ENCODE assay signal across 1 cellular context in the genomic region with DNA sequence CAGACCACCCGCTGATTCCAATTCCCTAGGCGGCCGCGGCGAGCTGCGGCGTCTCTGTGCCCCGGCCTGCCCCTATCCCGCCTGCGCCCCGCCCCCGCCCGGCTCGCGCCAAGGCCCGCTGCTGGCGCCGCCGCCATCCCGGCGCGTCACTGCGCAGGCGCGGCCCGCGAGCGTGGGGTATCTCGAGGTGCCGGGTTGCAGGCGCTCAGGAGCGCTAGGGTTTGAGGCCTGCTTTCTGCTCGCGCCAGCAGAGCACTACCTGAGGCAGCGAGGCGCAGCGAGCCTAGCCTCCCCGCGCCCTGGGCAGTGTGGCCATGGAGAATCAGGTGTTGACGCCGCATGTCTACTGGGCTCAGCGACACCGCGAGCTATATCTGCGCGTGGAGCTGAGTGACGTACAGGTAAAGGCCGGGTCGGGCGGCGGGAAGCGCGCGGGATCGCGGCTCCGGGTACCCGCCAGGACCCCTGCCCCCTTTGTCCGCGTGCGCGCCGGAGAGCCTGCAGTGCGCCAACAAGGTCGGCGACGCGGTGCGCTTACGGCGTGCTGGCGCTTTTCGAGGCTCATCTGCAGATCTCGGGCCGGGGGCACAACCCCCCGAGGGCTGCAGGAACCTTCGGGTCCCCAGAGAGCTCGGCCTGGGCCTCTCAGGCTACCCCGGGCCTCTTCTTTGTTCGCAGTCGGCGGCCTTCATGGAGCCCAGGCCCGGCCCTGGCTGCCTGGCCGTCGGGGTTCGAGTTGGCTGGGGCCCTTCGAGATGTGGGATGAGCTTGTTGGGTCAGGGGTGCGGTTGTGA.
TF ChIP-seq lines count a peak whose summit lies in the region.

TSS of gene HACD3 (plus strand) at position 146 of the 794 bp plus-strand sequence. CDS start at position 315, 169 bp downstream.

TF ChIP-seq in HepG2, 621 proteins besides CTCF, POLR2A, EP300 and RAD21 (continued from another document and continues in another):
- TF ChIP-seq, protein P1, sequence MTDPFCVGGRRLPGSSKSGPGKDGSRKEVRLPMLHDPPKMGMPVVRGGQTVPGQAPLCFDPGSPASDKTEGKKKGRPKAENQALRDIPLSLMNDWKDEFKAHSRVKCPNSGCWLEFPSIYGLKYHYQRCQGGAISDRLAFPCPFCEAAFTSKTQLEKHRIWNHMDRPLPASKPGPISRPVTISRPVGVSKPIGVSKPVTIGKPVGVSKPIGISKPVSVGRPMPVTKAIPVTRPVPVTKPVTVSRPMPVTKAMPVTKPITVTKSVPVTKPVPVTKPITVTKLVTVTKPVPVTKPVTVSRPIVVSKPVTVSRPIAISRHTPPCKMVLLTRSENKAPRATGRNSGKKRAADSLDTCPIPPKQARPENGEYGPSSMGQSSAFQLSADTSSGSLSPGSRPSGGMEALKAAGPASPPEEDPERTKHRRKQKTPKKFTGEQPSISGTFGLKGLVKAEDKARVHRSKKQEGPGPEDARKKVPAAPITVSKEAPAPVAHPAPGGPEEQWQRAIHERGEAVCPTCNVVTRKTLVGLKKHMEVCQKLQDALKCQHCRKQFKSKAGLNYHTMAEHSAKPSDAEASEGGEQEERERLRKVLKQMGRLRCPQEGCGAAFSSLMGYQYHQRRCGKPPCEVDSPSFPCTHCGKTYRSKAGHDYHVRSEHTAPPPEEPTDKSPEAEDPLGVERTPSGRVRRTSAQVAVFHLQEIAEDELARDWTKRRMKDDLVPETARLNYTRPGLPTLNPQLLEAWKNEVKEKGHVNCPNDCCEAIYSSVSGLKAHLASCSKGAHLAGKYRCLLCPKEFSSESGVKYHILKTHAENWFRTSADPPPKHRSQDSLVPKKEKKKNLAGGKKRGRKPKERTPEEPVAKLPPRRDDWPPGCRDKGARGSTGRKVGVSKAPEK (CRISPR knock-in tag; IDR thresholded peaks at IDR 0.05; ENCODE audit: borderline replicate concordance), result no peak
- TF ChIP-seq SYNCRIP (IDR thresholded peaks at IDR 0.05; ENCODE audit: insufficient read depth, low read depth, low read length) (no peak), ZNF720 (CRISPR knock-in tag; IDR thresholded peaks at IDR 0.05) (no peak), ZNF780A (CRISPR knock-in tag; IDR thresholded peaks at IDR 0.05) (no peak), ZFAT (CRISPR knock-in tag; conservative IDR thresholded peaks at IDR 0.05) (peak; percentile 90), ADNP (CRISPR knock-in tag; IDR thresholded peaks at IDR 0.05) (0 out of 2 replicates have a peak, but pooled peaks have one; percentile 9), ZNF280B (CRISPR knock-in tag; IDR thresholded peaks at IDR 0.05; ENCODE audit: borderline replicate concordance) (peak; percentile 54; the same call in 1 of the 2 replicates), CCDC6 (CRISPR knock-in tag; IDR thresholded peaks at IDR 0.05) (no peak; the same call in 1 of the 2 replicates), TFE3 (CRISPR knock-in tag; IDR thresholded peaks at IDR 0.05) (no peak; the same call in 1 of the 2 replicates), CREM (IDR thresholded peaks at IDR 0.05) (no peak), CREM (CRISPR knock-in tag; IDR thresholded peaks at IDR 0.05) (no peak), ZNF362 (CRISPR knock-in tag; IDR thresholded peaks at IDR 0.05; ENCODE audit: borderline replicate concordance) (peak; percentile 65; the same call in 1 of the 2 replicates), GATAD1 (CRISPR knock-in tag; IDR thresholded peaks at IDR 0.05) (no peak; the same call in 1 of the 2 replicates), MEF2D (CRISPR knock-in tag; IDR thresholded peaks at IDR 0.05) (no peak), PLSCR1 (CRISPR knock-in tag; IDR thresholded peaks at IDR 0.05; ENCODE audit: borderline replicate concordance) (no peak), PRMT3 (CRISPR knock-in tag; IDR thresholded peaks at IDR 0.05; ENCODE audit: borderline replicate concordance, low read depth) (no peak), ZNF160 (CRISPR knock-in tag; IDR thresholded peaks at IDR 0.05) (no peak), ISL2 (CRISPR knock-in tag; IDR thresholded peaks at IDR 0.05) (peak; percentile 60; the same call in 1 of the 2 replicates), REXO4 (CRISPR knock-in tag; IDR thresholded peaks at IDR 0.05; ENCODE audit: borderline replicate concordance) (peak; percentile 51; the same call in 1 of the 2 replicates), SRSF9 (IDR thresholded peaks at IDR 0.05; ENCODE audit: borderline replicate concordance, insufficient read depth, low read depth, low read length, poor library complexity, severe bottlenecking) (no peak), MAFG (CRISPR knock-in tag; IDR thresholded peaks at IDR 0.05) (no peak), ZNF205 (CRISPR knock-in tag; IDR thresholded peaks at IDR 0.05) (no peak; the same call in 1 of the 2 replicates), CBX1 (IDR thresholded peaks at IDR 0.05; ENCODE audit: low read depth) (peak; percentile 29), ZBTB8A (CRISPR knock-in tag; IDR thresholded peaks at IDR 0.05; ENCODE audit: borderline replicate concordance, low read depth) (peak; percentile 24; the same call in 1 of the 2 replicates), JUNB (CRISPR knock-in tag; IDR thresholded peaks at IDR 0.05; ENCODE audit: borderline replicate concordance) (no peak), TSC22D2 (CRISPR knock-in tag; IDR thresholded peaks at IDR 0.05; ENCODE audit: borderline replicate concordance) (peak; percentile 66; the same call in 1 of the 2 replicates), ARID4A (CRISPR knock-in tag; IDR thresholded peaks at IDR 0.05; ENCODE audit: borderline replicate concordance) (peak; percentile 87), SNRNP70 (IDR thresholded peaks at IDR 0.05; ENCODE audit: low read depth, low read length) (no peak), MTERF4 (CRISPR knock-in tag; IDR thresholded peaks at IDR 0.05) (peak; percentile 96), ARID2 (CRISPR knock-in tag; IDR thresholded peaks at IDR 0.05; ENCODE audit: borderline replicate concordance) (no peak), MEIS1 (CRISPR knock-in tag; IDR thresholded peaks at IDR 0.05; ENCODE audit: borderline replicate concordance) (peak; percentile 76; the same call in 1 of the 2 replicates), ZNF660 (CRISPR knock-in tag; IDR thresholded peaks at IDR 0.05; ENCODE audit: borderline replicate concordance, low read depth) (no peak), KAT8 (CRISPR knock-in tag; IDR thresholded peaks at IDR 0.05) (peak; percentile 45; the same call in 1 of the 2 replicates), TGIF2 (CRISPR knock-in tag; IDR thresholded peaks at IDR 0.05) (peak; percentile 76), ZNF878 (CRISPR knock-in tag; IDR thresholded peaks at IDR 0.05) (no peak)
- TF ChIP-seq, protein P2, sequence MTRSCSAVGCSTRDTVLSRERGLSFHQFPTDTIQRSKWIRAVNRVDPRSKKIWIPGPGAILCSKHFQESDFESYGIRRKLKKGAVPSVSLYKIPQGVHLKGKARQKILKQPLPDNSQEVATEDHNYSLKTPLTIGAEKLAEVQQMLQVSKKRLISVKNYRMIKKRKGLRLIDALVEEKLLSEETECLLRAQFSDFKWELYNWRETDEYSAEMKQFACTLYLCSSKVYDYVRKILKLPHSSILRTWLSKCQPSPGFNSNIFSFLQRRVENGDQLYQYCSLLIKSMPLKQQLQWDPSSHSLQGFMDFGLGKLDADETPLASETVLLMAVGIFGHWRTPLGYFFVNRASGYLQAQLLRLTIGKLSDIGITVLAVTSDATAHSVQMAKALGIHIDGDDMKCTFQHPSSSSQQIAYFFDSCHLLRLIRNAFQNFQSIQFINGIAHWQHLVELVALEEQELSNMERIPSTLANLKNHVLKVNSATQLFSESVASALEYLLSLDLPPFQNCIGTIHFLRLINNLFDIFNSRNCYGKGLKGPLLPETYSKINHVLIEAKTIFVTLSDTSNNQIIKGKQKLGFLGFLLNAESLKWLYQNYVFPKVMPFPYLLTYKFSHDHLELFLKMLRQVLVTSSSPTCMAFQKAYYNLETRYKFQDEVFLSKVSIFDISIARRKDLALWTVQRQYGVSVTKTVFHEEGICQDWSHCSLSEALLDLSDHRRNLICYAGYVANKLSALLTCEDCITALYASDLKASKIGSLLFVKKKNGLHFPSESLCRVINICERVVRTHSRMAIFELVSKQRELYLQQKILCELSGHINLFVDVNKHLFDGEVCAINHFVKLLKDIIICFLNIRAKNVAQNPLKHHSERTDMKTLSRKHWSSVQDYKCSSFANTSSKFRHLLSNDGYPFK (CRISPR knock-in tag; IDR thresholded peaks at IDR 0.05; ENCODE audit: borderline replicate concordance), result peak; percentile 65; the same call in 1 of the 2 replicates
- TF ChIP-seq, protein P3, sequence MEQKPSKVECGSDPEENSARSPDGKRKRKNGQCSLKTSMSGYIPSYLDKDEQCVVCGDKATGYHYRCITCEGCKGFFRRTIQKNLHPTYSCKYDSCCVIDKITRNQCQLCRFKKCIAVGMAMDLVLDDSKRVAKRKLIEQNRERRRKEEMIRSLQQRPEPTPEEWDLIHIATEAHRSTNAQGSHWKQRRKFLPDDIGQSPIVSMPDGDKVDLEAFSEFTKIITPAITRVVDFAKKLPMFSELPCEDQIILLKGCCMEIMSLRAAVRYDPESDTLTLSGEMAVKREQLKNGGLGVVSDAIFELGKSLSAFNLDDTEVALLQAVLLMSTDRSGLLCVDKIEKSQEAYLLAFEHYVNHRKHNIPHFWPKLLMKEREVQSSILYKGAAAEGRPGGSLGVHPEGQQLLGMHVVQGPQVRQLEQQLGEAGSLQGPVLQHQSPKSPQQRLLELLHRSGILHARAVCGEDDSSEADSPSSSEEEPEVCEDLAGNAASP (CRISPR knock-in tag; IDR thresholded peaks at IDR 0.05; ENCODE audit: borderline replicate concordance), result peak; percentile 23; the same call in 1 of the 2 replicates
